ENCODE assay signal across 12 cellular contexts in the genomic region with DNA sequence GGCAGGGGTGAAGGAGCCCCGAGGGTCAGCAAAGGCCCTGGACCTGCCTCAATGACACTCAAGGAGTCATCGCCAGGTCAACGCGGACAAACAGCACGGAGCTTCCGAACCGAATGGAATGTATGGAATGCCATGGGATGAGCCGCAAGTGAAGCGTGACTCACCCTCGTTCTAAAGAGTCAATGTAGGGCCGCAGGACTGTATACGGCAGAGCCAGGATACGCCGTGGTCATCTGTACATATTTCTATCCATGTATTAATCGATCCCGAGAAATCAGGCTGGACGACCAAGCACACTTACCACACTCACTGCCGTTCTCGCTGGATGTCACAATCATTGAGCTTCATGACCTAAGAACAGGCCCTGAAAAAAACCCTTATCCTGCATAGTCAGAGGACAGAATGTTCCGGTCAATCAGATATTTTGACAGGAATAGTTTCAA. TPM values are rescaled to one million over a fixed set of nuclear protein-coding genes. Genes with fewer than 3 reads are reported as not detected.
DNase-seq lines count a peak whose midpoint lies in the region; ATAC-seq and TF ChIP-seq lines count a peak whose summit lies in the region.
"Had no signal": no experiment of that assay in that cellular context is flagged by ENCODE, and none has a peak within 500 bp of the region (broad histone marks: within the 10 kb centered on the region; RNA-seq: fewer than 3 reads in every experiment).

No MANE protein-coding gene starts in this region.

- 44 to 45% methylated on average over 20 of the region's 20 CpGs for WGBS in mesodermal cell (ENCODE audit: insufficient coverage in 2 of 2), 2 experiments

- peak overlapping the region; percentile 86 for H3K27ac ChIP-seq in mesodermal cell (ENCODE audit: low read depth, low read length, severe bottlenecking)
- H3K27ac ChIP-seq: GM23248, prostate gland had no signal

- peaks cover 11% of the 10 kb centered on the region for H3K4me1 ChIP-seq in mesodermal cell (ENCODE audit: control insufficient read depth, insufficient read depth, low read length, poor library complexity, severe bottlenecking)
- H3K4me1 ChIP-seq: prostate gland had no signal

- H3K36me3 ChIP-seq in mesodermal cell (ENCODE audit: control insufficient read depth, insufficient read depth, low read length): peaks cover 7% of the 10 kb centered on the region
- H3K36me3 ChIP-seq: prostate gland had no signal

- H3K27ac Mint-ChIP-seq in IgD-negative memory B cell: peak overlapping the region; percentile 40 to 98 (median 73)
- H3K27ac Mint-ChIP-seq: activated naive CD8-positive, alpha-beta T cell treated with anti-CD3 and anti-CD28 coated beads, Interleukin-2, amount 50 U/mL, for 24 hours had no signal

- no peak for ATAC-seq in GM18517 (IDR thresholded peaks at IDR 0.05; ENCODE audit: unreplicated experiment)
- ATAC-seq: activated naive CD8-positive, alpha-beta T cell treated with anti-CD3 and anti-CD28 coated beads, Interleukin-2, amount 50 U/mL, for 24 hours had no signal

- H3K4me3 Mint-ChIP-seq in IgD-negative memory B cell: peak overlapping the region in 2 of 4 donors; percentile 39 to 46
- H3K4me3 Mint-ChIP-seq: activated naive CD8-positive, alpha-beta T cell treated with anti-CD3 and anti-CD28 coated beads, Interleukin-2, amount 50 U/mL, for 24 hours had no signal

- H3K9me3 Mint-ChIP-seq in IgD-negative memory B cell: no peaks in the 10 kb centered on the region
- H3K9me3 Mint-ChIP-seq: activated naive CD8-positive, alpha-beta T cell treated with anti-CD3 and anti-CD28 coated beads, Interleukin-2, amount 50 U/mL, for 24 hours had no signal

- H3K4me3 ChIP-seq in AG10803 (ENCODE audit: low read length) (no peak overlapping the region), mesodermal cell (ENCODE audit: extremely low read depth, insufficient read depth, low read length, poor library complexity, severe bottlenecking) (no peak overlapping the region)
- H3K4me3 ChIP-seq: GM23248, prostate gland had no signal

- no peak for TF ChIP-seq CTCF in AG10803 (conservative IDR thresholded peaks at IDR 0.05; ENCODE audit: low read length)

- peaks cover 28 to 38% (median 37%) of the 10 kb centered on the region in 3 donors for H3K4me1 Mint-ChIP-seq in IgD-negative memory B cell

- H3K36me3 Mint-ChIP-seq in IgD-negative memory B cell: peaks cover 5% of the 10 kb centered on the region

- no peaks in the 10 kb centered on the region for H3K27me3 Mint-ChIP-seq in IgD-negative memory B cell
- H3K27me3 Mint-ChIP-seq: activated naive CD8-positive, alpha-beta T cell treated with anti-CD3 and anti-CD28 coated beads, Interleukin-2, amount 50 U/mL, for 24 hours had no signal

- peak; percentile 80 for DNase-seq in AG10803 (ENCODE audit: low read depth)
- peak; percentile 73 for DNase-seq in ecto neural progenitor cell (ENCODE audit: low spot score)
- no peak for DNase-seq in COLO668 (lab: John Stamatoyannopoulos, UW; ENCODE audit: unreplicated experiment)
- no peak for DNase-seq in stimulated activated CD4-positive, alpha-beta T cell treated with anti-CD3 and anti-CD28 coated beads, Interleukin-4, amount 100 ng/mL, for 24 hours
- DNase-seq in hepatic stellate cell (ENCODE audit: low spot score): no peak
- DNase-seq: activated naive CD8-positive, alpha-beta T cell treated with anti-CD3 and anti-CD28 coated beads, Interleukin-2, amount 50 U/mL, for 24 hours; GM23248; hypothalamus had no signal

- H3K9me3 ChIP-seq in mesodermal cell (ENCODE audit: control insufficient read depth, low read length): no peaks in the 10 kb centered on the region
- H3K9me3 ChIP-seq: prostate gland had no signal

RNA-seq across cellular contexts. Expression of gene SNX8, which starts 4.3 kb away (rescaled TPM):
- polyA plus RNA-seq in IgD-negative memory B cell: 61.3 TPM
- polyA plus RNA-seq in mesodermal cell (2013, experiment 1 of 2): 31.8 TPM
- 20.1 TPM for polyA plus RNA-seq in mesodermal cell (2013, experiment 2 of 2)

RNA-seq across cellular contexts. Expression of gene EIF3B, which starts 44.7 kb away (rescaled TPM):
- polyA plus RNA-seq in IgD-negative memory B cell: 84.4 TPM
- polyA plus RNA-seq in mesodermal cell (2013, experiment 1 of 2): 126 TPM
- polyA plus RNA-seq in mesodermal cell (2013, experiment 2 of 2): 123 TPM

Comparison
In these comparisons a context has a peak if more than half of its experiments do, and no peak if none do; other contexts are left out.
1. DNase-seq: peak in AG10803 (single experiment) and ecto neural progenitor cell (single experiment); none in COLO668 (single experiment), stimulated activated CD4-positive, alpha-beta T cell treated with anti-CD3 and anti-CD28 coated beads, Interleukin-4, amount 100 ng/mL, for 24 hours (single experiment) and hepatic stellate cell (single experiment).